9 cellular contexts compared by ENCODE assay signal in genomic region chr2:102592601-102593000, GRCh38. TPM values are rescaled to one million over a fixed set of nuclear protein-coding genes. Genes with fewer than 3 reads are reported as not detected.
DNase-seq lines count a peak whose midpoint lies in the region; ATAC-seq, FAIRE-seq and TF ChIP-seq lines count a peak whose summit lies in the region.
"Had no signal": no experiment of that assay in that cellular context is flagged by ENCODE, and none has a peak within 500 bp of the region (broad histone marks: within the 10 kb centered on the region; RNA-seq: fewer than 3 reads in every experiment).

No MANE protein-coding gene starts in this region.

- H3K4me2 ChIP-seq in HepG2 (ENCODE audit: low read depth, low read length) = no peak overlapping the region

- in situ Hi-C loops in GM13977 (cut with MboI; ENCODE audit: low pct_unique_long_range_greater_than_20kb, low sequenced_read_pairs, unreplicated experiment) = no loop called here
- in situ Hi-C loops in HepG2 (cut with HindIII; ENCODE audit: extremely low pct_ligation_motif_present, low pct_unique_long_range_greater_than_20kb) = no loop called here

- no peak overlapping the region for H3K4me3 ChIP-seq in HepG2 (replicated peaks in 1 of 3; ENCODE audit: insufficient read depth in 1 of 3, low read depth in 2 of 3, low read length in 3 of 3)

- H3K79me2 ChIP-seq in HepG2 (ENCODE audit: insufficient read depth, low read length) = no peaks in the 10 kb centered on the region

- no peak overlapping the region for H3K9ac ChIP-seq in HepG2 (ENCODE audit: insufficient read depth, low read depth, low read length)

- no peak for TF ChIP-seq RAD21 in HepG2 (CRISPR knock-in tag; IDR thresholded peaks at IDR 0.05)

- FAIRE-seq in HepG2 (lab: Jason Lieb, UNC) = no peak
- FAIRE-seq: GM18507 had no signal

- no peak for TF ChIP-seq POLR2A in HepG2 (IDR thresholded peaks at IDR 0.05; ENCODE audit: insufficient read depth in 1 of 2, low read depth in 2 of 2, low read length in 2 of 2)

- TF ChIP-seq CTCF in AG09319 (IDR thresholded peaks at IDR 0.05; ENCODE audit: low read depth, low read length) (peak; percentile 38), GM13977 (IDR thresholded peaks at IDR 0.05; ENCODE audit: extremely low read depth, insufficient read depth, missing control alignments) (peak; percentile 39), HepG2 (CRISPR knock-in tag; IDR thresholded peaks at IDR 0.05) (peak; percentile 41)

- no peaks in the 10 kb centered on the region for H3K4me1 ChIP-seq in HepG2 (ENCODE audit: insufficient read depth, low read length)

- H3K36me3 ChIP-seq in HepG2 (replicated peaks in 1 of 2; ENCODE audit: control insufficient read depth in 1 of 2, insufficient read depth in 2 of 2, low read length in 2 of 2) = no peaks in the 10 kb centered on the region

- no peaks in the 10 kb centered on the region; a peak in 1 of 5 replicates for H3K27me3 ChIP-seq in HepG2 (ENCODE audit: control insufficient read depth in 1 of 2, insufficient read depth in 2 of 2, low read length in 2 of 2)

- H3K9me3 ChIP-seq in HepG2 (ENCODE audit: low read length) = no peaks in the 10 kb centered on the region

- no peak for DNase-seq in AG09319 (ENCODE audit: extremely low read depth, low read depth)
- no peak for DNase-seq in GM13977 (ENCODE audit: low spot score)
- peak; percentile 21 for DNase-seq in activated CD4-positive, alpha-beta T cell treated with anti-CD3 and anti-CD28 coated beads, Interleukin-2, amount 50 U/mL, for 48 hours
- no peak for DNase-seq in HepG2 (ENCODE audit: low spot score)
- DNase-seq in AG08396 (ENCODE audit: low spot score) = no peak
- DNase-seq in pons (ENCODE audit: low spot score) = no peak
- no peak for DNase-seq in GM19238 (ENCODE audit: insufficient read length, low spot score)

- 54% methylated on average over 2 of the region's 2 CpGs for WGBS in HepG2 (ENCODE audit: low lambda C conversion rate)

- intact Hi-C loops in HepG2 (cut with micrococcal nuclease; ENCODE audit: unreplicated experiment) = no loop called here

- TF ChIP-seq EP300 in HepG2 (IDR thresholded peaks at IDR 0.05; ENCODE audit: low read depth in 2 of 2, low read length in 2 of 2) = no peak
- no peak for TF ChIP-seq EP300 in HepG2 (CRISPR knock-in tag; IDR thresholded peaks at IDR 0.05; ENCODE audit: borderline replicate concordance)

- H2AFZ ChIP-seq in HepG2 (ENCODE audit: low read length) = no peak overlapping the region

- POLR2A ChIA-PET in HepG2 (lab: Yijun Ruan, JAX) = no interaction called here

- no peak for ATAC-seq in HepG2
- no peak for ATAC-seq in GM21529 (IDR thresholded peaks at IDR 0.05; ENCODE audit: unreplicated experiment)

- H4K20me1 ChIP-seq in HepG2 (ENCODE audit: insufficient read depth, low read length) = no peaks in the 10 kb centered on the region

- no peak overlapping the region for H3K27ac ChIP-seq in HepG2 (ENCODE audit: extremely low read length, insufficient read depth, low read length)

- BruUV-seq in HepG2 (replicated peaks; lab: Mats Ljungman, UMichigan) = no TSS peak

- CTCF ChIA-PET in HepG2 (lab: Yijun Ruan, JAX; ENCODE audit: low intra/inter-chr PET ratio, low total read pairs) = no interaction called here

TF ChIP-seq in HepG2, 621 proteins besides CTCF, POLR2A, EP300 and RAD21:
- TF ChIP-seq ZNF136 (CRISPR knock-in tag; IDR thresholded peaks at IDR 0.05; ENCODE audit: low read depth) (no peak), SP4 (CRISPR knock-in tag; IDR thresholded peaks at IDR 0.05) (no peak), MAFK (conservative IDR thresholded peaks at IDR 0.05 in 1 of 2, IDR thresholded peaks at IDR 0.05 in 1 of 2; ENCODE audit: low read length in 2 of 2) (peak; percentile 16 to 46; a peak in 3 of 4 replicates), ZNF556 (CRISPR knock-in tag; IDR thresholded peaks at IDR 0.05; ENCODE audit: borderline replicate concordance) (no peak)

RNA-seq across cellular contexts. Expression of gene SLC9A2, which starts 26.8 kb away (rescaled TPM):
- total RNA-seq in HepG2 (2016; rRNA removed; fragmentation: Illumina TruSeq; extraction: Trizol) = 0.02 TPM in 1 of 2 replicates, not detected in the other
- not detected in 2 replicates for total RNA-seq in HepG2 (2016; cell fraction: cytosol; rRNA removed; fragmentation: Illumina TruSeq; extraction: Trizol; ENCODE audit: low read depth)
- not detected in 2 replicates for total RNA-seq in HepG2 (2016; cell fraction: insoluble cytoplasmic fraction; rRNA removed; fragmentation: Illumina TruSeq; extraction: Trizol)
- not detected in 2 replicates for total RNA-seq in HepG2 (2016; cell fraction: membrane; rRNA removed; fragmentation: Illumina TruSeq; extraction: Trizol)
- total RNA-seq in HepG2 (2016; cell fraction: nucleus; rRNA removed; fragmentation: Illumina TruSeq; extraction: Trizol) = not detected in 2 replicates
- polyA plus RNA-seq in HepG2 (2011; rRNA removed) = not detected in 2 replicates
- 0.01 TPM in 1 of 2 replicates, not detected in the other for polyA plus RNA-seq in HepG2 (2011; cell fraction: cytosol; rRNA removed)
- 0.03 TPM in 1 of 2 replicates, not detected in the other for polyA plus RNA-seq in HepG2 (2011; cell fraction: nucleus; rRNA removed)
- polyA plus RNA-seq in HepG2 (2012) = not detected in 2 replicates
- polyA plus RNA-seq in HepG2 (2016; cell fraction: cytosol; fragmentation: Illumina TruSeq; extraction: Trizol; ENCODE audit: low read depth) = not detected in 2 replicates
- not detected in 2 replicates for polyA plus RNA-seq in HepG2 (2016; cell fraction: insoluble cytoplasmic fraction; fragmentation: Illumina TruSeq; extraction: Trizol; ENCODE audit: low read depth)
- not detected in 2 replicates for polyA plus RNA-seq in HepG2 (2016; cell fraction: membrane; fragmentation: Illumina TruSeq; extraction: Trizol; ENCODE audit: low read depth)
- not detected in 2 replicates for polyA plus RNA-seq in HepG2 (2016; cell fraction: nucleus; fragmentation: Illumina TruSeq; extraction: Trizol; ENCODE audit: insufficient read depth, low read depth)
- 3.7 TPM in 1 of 2 replicates, not detected in the other for polyA minus RNA-seq in HepG2 (2011; rRNA and poly(A)+ RNA removed; ENCODE audit: low replicate concordance)
- not detected in 2 replicates for polyA minus RNA-seq in HepG2 (2011; cell fraction: cytosol; rRNA and poly(A)+ RNA removed)
- polyA minus RNA-seq in HepG2 (2011; cell fraction: nucleus; rRNA and poly(A)+ RNA removed) = not detected in 2 replicates

Comparison
In these comparisons a context has a peak if more than half of its experiments do, and no peak if none do; other contexts are left out.
1. DNase-seq: peak in activated CD4-positive, alpha-beta T cell treated with anti-CD3 and anti-CD28 coated beads, Interleukin-2, amount 50 U/mL, for 48 hours (2 of 2); none in AG09319 (single experiment), GM13977 (single experiment), HepG2 (single experiment), AG08396 (single experiment), pons (single experiment) and GM19238 (single experiment).
2. Peak in every context shown above with its lines, with median percentiles within 50 percentile points of each other: CTCF ChIP-seq.